Comparison of ENCODE assay signal across 3 cellular contexts in the genomic region with DNA sequence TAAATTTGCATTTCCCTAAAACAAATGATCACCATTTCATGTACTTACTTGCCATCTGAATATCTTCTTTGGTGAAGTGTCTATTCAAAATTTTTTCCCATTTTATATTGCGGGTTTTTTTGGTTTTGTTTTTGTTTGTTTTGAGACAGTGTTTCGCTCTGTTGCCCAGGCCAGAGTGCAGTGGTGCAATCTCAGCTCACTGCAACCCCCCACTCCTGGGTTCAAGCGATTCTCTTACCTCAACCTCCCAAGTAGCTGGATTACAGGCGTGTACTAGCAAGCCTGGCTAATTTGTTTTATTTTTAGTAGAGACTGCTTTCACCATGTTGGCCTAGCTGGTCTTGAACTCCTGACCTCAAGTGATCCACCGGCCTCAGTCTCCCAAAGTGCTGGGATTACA.
A peak's percentile ranks its signal among the peaks of the same experiment; 100 is the strongest.
TF ChIP-seq lines count a peak whose summit lies in the region.

No MANE protein-coding gene starts in this region.

TF ChIP-seq in liver, 16 proteins besides CTCF, POLR2A, EP300 and RAD21:
- TF ChIP-seq NR2F2 (IDR thresholded peaks at IDR 0.05) (no peak), FOXA1 (IDR thresholded peaks at IDR 0.05) (no peak), SP1 (IDR thresholded peaks at IDR 0.05) (peak; percentile 39), TAF1 (conservative IDR thresholded peaks at IDR 0.05) (no peak), HNF4G (IDR thresholded peaks at IDR 0.05) (no peak), EGR1 (IDR thresholded peaks at IDR 0.05; ENCODE audit: low read depth in 2 of 2) (no peak), RXRA (IDR thresholded peaks at IDR 0.05) (peak; percentile 23 to 26), FOXA2 (IDR thresholded peaks at IDR 0.05) (no peak), YY1 (IDR thresholded peaks at IDR 0.05) (no peak), GABPA (IDR thresholded peaks at IDR 0.05 in 1 of 2, conservative IDR thresholded peaks at IDR 0.05 in 1 of 2) (no peak), JUND (IDR thresholded peaks at IDR 0.05) (peak in 1 of 2 donors; percentile 8), HNF4A (conservative IDR thresholded peaks at IDR 0.05) (peak in 1 of 2 donors; percentile 66)
- TF ChIP-seq, protein P1, sequence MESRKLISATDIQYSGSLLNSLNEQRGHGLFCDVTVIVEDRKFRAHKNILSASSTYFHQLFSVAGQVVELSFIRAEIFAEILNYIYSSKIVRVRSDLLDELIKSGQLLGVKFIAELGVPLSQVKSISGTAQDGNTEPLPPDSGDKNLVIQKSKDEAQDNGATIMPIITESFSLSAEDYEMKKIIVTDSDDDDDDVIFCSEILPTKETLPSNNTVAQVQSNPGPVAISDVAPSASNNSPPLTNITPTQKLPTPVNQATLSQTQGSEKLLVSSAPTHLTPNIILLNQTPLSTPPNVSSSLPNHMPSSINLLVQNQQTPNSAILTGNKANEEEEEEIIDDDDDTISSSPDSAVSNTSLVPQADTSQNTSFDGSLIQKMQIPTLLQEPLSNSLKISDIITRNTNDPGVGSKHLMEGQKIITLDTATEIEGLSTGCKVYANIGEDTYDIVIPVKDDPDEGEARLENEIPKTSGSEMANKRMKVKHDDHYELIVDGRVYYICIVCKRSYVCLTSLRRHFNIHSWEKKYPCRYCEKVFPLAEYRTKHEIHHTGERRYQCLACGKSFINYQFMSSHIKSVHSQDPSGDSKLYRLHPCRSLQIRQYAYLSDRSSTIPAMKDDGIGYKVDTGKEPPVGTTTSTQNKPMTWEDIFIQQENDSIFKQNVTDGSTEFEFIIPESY (IDR thresholded peaks at IDR 0.05): no peak
- TF ChIP-seq, protein P2, sequence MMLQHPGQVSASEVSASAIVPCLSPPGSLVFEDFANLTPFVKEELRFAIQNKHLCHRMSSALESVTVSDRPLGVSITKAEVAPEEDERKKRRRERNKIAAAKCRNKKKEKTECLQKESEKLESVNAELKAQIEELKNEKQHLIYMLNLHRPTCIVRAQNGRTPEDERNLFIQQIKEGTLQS (IDR thresholded peaks at IDR 0.05): no peak
- TF ChIP-seq, protein P3, sequence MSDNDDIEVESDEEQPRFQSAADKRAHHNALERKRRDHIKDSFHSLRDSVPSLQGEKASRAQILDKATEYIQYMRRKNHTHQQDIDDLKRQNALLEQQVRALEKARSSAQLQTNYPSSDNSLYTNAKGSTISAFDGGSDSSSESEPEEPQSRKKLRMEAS (IDR thresholded peaks at IDR 0.05): no peak
- TF ChIP-seq, protein P4, sequence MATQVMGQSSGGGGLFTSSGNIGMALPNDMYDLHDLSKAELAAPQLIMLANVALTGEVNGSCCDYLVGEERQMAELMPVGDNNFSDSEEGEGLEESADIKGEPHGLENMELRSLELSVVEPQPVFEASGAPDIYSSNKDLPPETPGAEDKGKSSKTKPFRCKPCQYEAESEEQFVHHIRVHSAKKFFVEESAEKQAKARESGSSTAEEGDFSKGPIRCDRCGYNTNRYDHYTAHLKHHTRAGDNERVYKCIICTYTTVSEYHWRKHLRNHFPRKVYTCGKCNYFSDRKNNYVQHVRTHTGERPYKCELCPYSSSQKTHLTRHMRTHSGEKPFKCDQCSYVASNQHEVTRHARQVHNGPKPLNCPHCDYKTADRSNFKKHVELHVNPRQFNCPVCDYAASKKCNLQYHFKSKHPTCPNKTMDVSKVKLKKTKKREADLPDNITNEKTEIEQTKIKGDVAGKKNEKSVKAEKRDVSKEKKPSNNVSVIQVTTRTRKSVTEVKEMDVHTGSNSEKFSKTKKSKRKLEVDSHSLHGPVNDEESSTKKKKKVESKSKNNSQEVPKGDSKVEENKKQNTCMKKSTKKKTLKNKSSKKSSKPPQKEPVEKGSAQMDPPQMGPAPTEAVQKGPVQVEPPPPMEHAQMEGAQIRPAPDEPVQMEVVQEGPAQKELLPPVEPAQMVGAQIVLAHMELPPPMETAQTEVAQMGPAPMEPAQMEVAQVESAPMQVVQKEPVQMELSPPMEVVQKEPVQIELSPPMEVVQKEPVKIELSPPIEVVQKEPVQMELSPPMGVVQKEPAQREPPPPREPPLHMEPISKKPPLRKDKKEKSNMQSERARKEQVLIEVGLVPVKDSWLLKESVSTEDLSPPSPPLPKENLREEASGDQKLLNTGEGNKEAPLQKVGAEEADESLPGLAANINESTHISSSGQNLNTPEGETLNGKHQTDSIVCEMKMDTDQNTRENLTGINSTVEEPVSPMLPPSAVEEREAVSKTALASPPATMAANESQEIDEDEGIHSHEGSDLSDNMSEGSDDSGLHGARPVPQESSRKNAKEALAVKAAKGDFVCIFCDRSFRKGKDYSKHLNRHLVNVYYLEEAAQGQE (IDR thresholded peaks at IDR 0.05): no peak

TF ChIP-seq in HepG2, 621 proteins besides CTCF, POLR2A, EP300 and RAD21 (continues in another document):
- TF ChIP-seq SRSF4 (IDR thresholded peaks at IDR 0.05; ENCODE audit: low read depth, low read length, poor library complexity, severe bottlenecking): no peak
- TF ChIP-seq IKZF1 (IDR thresholded peaks at IDR 0.05): no peak
- TF ChIP-seq, protein P5, sequence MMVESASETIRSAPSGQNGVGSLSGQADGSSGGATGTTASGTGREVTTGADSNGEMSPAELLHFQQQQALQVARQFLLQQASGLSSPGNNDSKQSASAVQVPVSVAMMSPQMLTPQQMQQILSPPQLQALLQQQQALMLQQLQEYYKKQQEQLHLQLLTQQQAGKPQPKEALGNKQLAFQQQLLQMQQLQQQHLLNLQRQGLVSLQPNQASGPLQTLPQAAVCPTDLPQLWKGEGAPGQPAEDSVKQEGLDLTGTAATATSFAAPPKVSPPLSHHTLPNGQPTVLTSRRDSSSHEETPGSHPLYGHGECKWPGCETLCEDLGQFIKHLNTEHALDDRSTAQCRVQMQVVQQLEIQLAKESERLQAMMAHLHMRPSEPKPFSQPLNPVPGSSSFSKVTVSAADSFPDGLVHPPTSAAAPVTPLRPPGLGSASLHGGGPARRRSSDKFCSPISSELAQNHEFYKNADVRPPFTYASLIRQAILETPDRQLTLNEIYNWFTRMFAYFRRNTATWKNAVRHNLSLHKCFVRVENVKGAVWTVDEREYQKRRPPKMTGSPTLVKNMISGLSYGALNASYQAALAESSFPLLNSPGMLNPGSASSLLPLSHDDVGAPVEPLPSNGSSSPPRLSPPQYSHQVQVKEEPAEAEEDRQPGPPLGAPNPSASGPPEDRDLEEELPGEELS (CRISPR knock-in tag; IDR thresholded peaks at IDR 0.05): no peak
- no peak for TF ChIP-seq PAF1 (CRISPR knock-in tag; IDR thresholded peaks at IDR 0.05)

TF ChIP-seq in HCT116, 20 proteins besides CTCF, POLR2A, EP300 and RAD21:
- TF ChIP-seq POLR2AphosphoS5 (IDR thresholded peaks at IDR 0.05; ENCODE audit: low read depth, low read length): no peak
- no peak for TF ChIP-seq SIN3A (IDR thresholded peaks at IDR 0.05; ENCODE audit: low read depth)
- no peak for TF ChIP-seq CBX3 (IDR thresholded peaks at IDR 0.05; ENCODE audit: low read depth)
- no peak for TF ChIP-seq YY1 (IDR thresholded peaks at IDR 0.05; ENCODE audit: extremely low read depth, insufficient replicate concordance, low read depth, low read length)
- TF ChIP-seq EZH2phosphoT487 (IDR thresholded peaks at IDR 0.05; ENCODE audit: borderline replicate concordance): no peak
- TF ChIP-seq, protein P3 (IDR thresholded peaks at IDR 0.05): no peak
- TF ChIP-seq SP1 (IDR thresholded peaks at IDR 0.05; ENCODE audit: low read depth): no peak
- TF ChIP-seq FOSL1 (IDR thresholded peaks at IDR 0.05; ENCODE audit: low read depth): no peak
- TF ChIP-seq JUND (IDR thresholded peaks at IDR 0.05): no peak
- TF ChIP-seq, protein P2 (IDR thresholded peaks at IDR 0.05): no peak
TF ChIP-seq in HCT116: peak in this region for 0.
